ENCODE assay signal across 1 cellular context in genomic region chr17:75785016-75785769, GRCh38.
TF ChIP-seq lines count a peak whose summit lies in the region.

No MANE protein-coding gene starts in this region.

TF ChIP-seq in HEK293, 187 proteins besides CTCF, POLR2A, EP300 and RAD21 (continued from another document and continues in another):
- TF ChIP-seq ZNF311 (tag by site-specific recombination; IDR thresholded peaks at IDR 0.05; ENCODE audit: borderline replicate concordance) = no peak
- no peak for TF ChIP-seq ZNF48 (tag by site-specific recombination; IDR thresholded peaks at IDR 0.05)
- no peak; the same call in 1 of the 2 replicates for TF ChIP-seq KLF16 (tag by site-specific recombination; IDR thresholded peaks at IDR 0.05)
- TF ChIP-seq TSHZ1 (tag by site-specific recombination; IDR thresholded peaks at IDR 0.05; ENCODE audit: borderline replicate concordance) = peak; percentile 46; the same call in 1 of the 2 replicates
- TF ChIP-seq ZNF174 (tag by site-specific recombination; IDR thresholded peaks at IDR 0.05) = no peak
- TF ChIP-seq ZNF624 (tag by site-specific recombination; IDR thresholded peaks at IDR 0.05) = no peak
- peak; percentile 77 for TF ChIP-seq ZNF639 (tag by site-specific recombination; IDR thresholded peaks at IDR 0.05)
- no peak for TF ChIP-seq ZNF473 (tag by site-specific recombination; IDR thresholded peaks at IDR 0.05)
- TF ChIP-seq HOXC10 (CRISPR knock-in tag; IDR thresholded peaks at IDR 0.05) = no peak
- no peak for TF ChIP-seq GFI1B (tag by site-specific recombination; IDR thresholded peaks at IDR 0.05)
- TF ChIP-seq ZNF214 (tag by site-specific recombination; IDR thresholded peaks at IDR 0.05; ENCODE audit: borderline replicate concordance) = no peak
- TF ChIP-seq ZNF148 (tag by site-specific recombination; IDR thresholded peaks at IDR 0.05; ENCODE audit: borderline replicate concordance) = no peak
- TF ChIP-seq ZNF366 (tag by site-specific recombination; conservative IDR thresholded peaks at IDR 0.05) = peak; percentile 50; the same call in 1 of the 2 replicates
- no peak for TF ChIP-seq ZNF830 (tag by site-specific recombination; IDR thresholded peaks at IDR 0.05; ENCODE audit: low read depth)
- TF ChIP-seq KLF1 (tag by site-specific recombination; IDR thresholded peaks at IDR 0.05) = peak; percentile 53; the same call in 1 of the 2 replicates
- no peak for TF ChIP-seq ZNF514 (tag by site-specific recombination; IDR thresholded peaks at IDR 0.05)
- no peak for TF ChIP-seq MEIS1 (CRISPR knock-in tag; IDR thresholded peaks at IDR 0.05; ENCODE audit: borderline replicate concordance)
- TF ChIP-seq ZNF521 (tag by site-specific recombination; IDR thresholded peaks at IDR 0.05) = no peak
- TF ChIP-seq BCL11A (tag by site-specific recombination; IDR thresholded peaks at IDR 0.05; ENCODE audit: low read depth) = peak; percentile 43; the same call in 1 of the 2 replicates
- no peak for TF ChIP-seq ZNF488 (tag by site-specific recombination; IDR thresholded peaks at IDR 0.05)
- TF ChIP-seq ZNF692 (tag by site-specific recombination; IDR thresholded peaks at IDR 0.05) = peak; percentile 58
- TF ChIP-seq ZNF184 (tag by site-specific recombination; IDR thresholded peaks at IDR 0.05) = no peak
- peak; percentile 13; the same call in 1 of the 2 replicates for TF ChIP-seq ZNF623 (tag by site-specific recombination; IDR thresholded peaks at IDR 0.05)
- TF ChIP-seq PBX3 (CRISPR knock-in tag; IDR thresholded peaks at IDR 0.05) = no peak; the same call in none of the 2 replicates
- TF ChIP-seq ZNF155 (tag by site-specific recombination; IDR thresholded peaks at IDR 0.05) = no peak
- TF ChIP-seq SP3 (tag by site-specific recombination; IDR thresholded peaks at IDR 0.05) = no peak
- 0 out of 2 replicates have a peak, but pooled peaks have one; percentile 40 for TF ChIP-seq PRDM4 (tag by site-specific recombination; IDR thresholded peaks at IDR 0.05)
- TF ChIP-seq ZBTB49 (tag by site-specific recombination; IDR thresholded peaks at IDR 0.05; ENCODE audit: low read depth) = no peak
- no peak for TF ChIP-seq ZNF274 (IDR thresholded peaks at IDR 0.05; ENCODE audit: low read length)
- TF ChIP-seq ZNF274 (tag by site-specific recombination; IDR thresholded peaks at IDR 0.05; ENCODE audit: borderline replicate concordance) = no peak
- no peak for TF ChIP-seq ZNF157 (tag by site-specific recombination; IDR thresholded peaks at IDR 0.05)
- no peak for TF ChIP-seq TCF7L2 (IDR thresholded peaks at IDR 0.05; ENCODE audit: borderline replicate concordance, low read depth, low read length)
- TF ChIP-seq ZNF302 (tag by site-specific recombination; IDR thresholded peaks at IDR 0.05; ENCODE audit: low read depth) = no peak
- no peak for TF ChIP-seq ZNF621 (tag by site-specific recombination; IDR thresholded peaks at IDR 0.05)
- TF ChIP-seq ZNF132 (tag by site-specific recombination; IDR thresholded peaks at IDR 0.05; ENCODE audit: borderline replicate concordance) = no peak
- no peak for TF ChIP-seq ZNF610 (tag by site-specific recombination; IDR thresholded peaks at IDR 0.05; ENCODE audit: borderline replicate concordance)
- TF ChIP-seq ATF2 (tag by site-specific recombination; IDR thresholded peaks at IDR 0.05; ENCODE audit: low read depth) = peak; percentile 86
- no peak for TF ChIP-seq ZNF423 (tag by site-specific recombination; IDR thresholded peaks at IDR 0.05)
- no peak for TF ChIP-seq ZNF626 (tag by site-specific recombination; IDR thresholded peaks at IDR 0.05)
- peak; percentile 90; the same call in 1 of the 2 replicates for TF ChIP-seq BCL11B (tag by site-specific recombination; IDR thresholded peaks at IDR 0.05; ENCODE audit: low read depth)
- 0 out of 2 replicates have a peak, but pooled peaks have one; percentile 25 for TF ChIP-seq ZNF664 (tag by site-specific recombination; IDR thresholded peaks at IDR 0.05)
- TF ChIP-seq ZNF16 (tag by site-specific recombination; IDR thresholded peaks at IDR 0.05; ENCODE audit: low read depth) = no peak
- peak; percentile 97 for TF ChIP-seq ZNF2 (tag by site-specific recombination; IDR thresholded peaks at IDR 0.05)
- TF ChIP-seq KLF10 (tag by site-specific recombination; IDR thresholded peaks at IDR 0.05) = peak; percentile 37; the same call in 1 of the 2 replicates
- no peak for TF ChIP-seq ZNF138 (tag by site-specific recombination; IDR thresholded peaks at IDR 0.05; ENCODE audit: borderline replicate concordance)
- TF ChIP-seq ZNF292 (tag by site-specific recombination; IDR thresholded peaks at IDR 0.05; ENCODE audit: borderline replicate concordance, low read depth) = no peak
- TF ChIP-seq ZNF404 (tag by site-specific recombination; IDR thresholded peaks at IDR 0.05) = no peak
- TF ChIP-seq ZBTB21 (tag by site-specific recombination; IDR thresholded peaks at IDR 0.05) = peak; percentile 83
- no peak for TF ChIP-seq MZF1 (tag by site-specific recombination; IDR thresholded peaks at IDR 0.05; ENCODE audit: borderline replicate concordance)
- no peak for TF ChIP-seq ZNF670 (tag by site-specific recombination; IDR thresholded peaks at IDR 0.05; ENCODE audit: low read depth)
